In genomic region chr6:91476000-91476399, GRCh38 we compare ENCODE assay signal across 8 cellular contexts.
DNase-seq lines count a peak whose midpoint lies in the region; ATAC-seq, FAIRE-seq and TF ChIP-seq lines count a peak whose summit lies in the region.

No MANE protein-coding gene starts in this region.

- no TSS peak for BruUV-seq in endothelial cell of umbilical vein (replicated peaks; lab: Mats Ljungman, UMichigan)

- intact Hi-C loops in endothelial cell of umbilical vein (cut with micrococcal nuclease) = no loop called here
- intact Hi-C loops in CD8-positive, alpha-beta T cell (cut with DNase I, micrococcal nuclease) = no loop called here

- H3K4me3 ChIP-seq in GM23338 (no peak overlapping the region), endothelial cell of umbilical vein (replicated peaks in 1 of 3; ENCODE audit: insufficient read depth in 1 of 3, low read depth in 1 of 3, low read length in 3 of 3) (no peak overlapping the region), thoracic aorta (peak overlapping the region; percentile 20)
- H3K4me3 ChIP-seq in CD8-positive, alpha-beta T cell (ENCODE audit: low read depth, low read length) = no peak overlapping the region

- no peak overlapping the region for H3K9ac ChIP-seq in endothelial cell of umbilical vein (replicated peaks; ENCODE audit: extremely low read depth, insufficient read depth, low read length)

- H3K4me2 ChIP-seq in GM23338 (no peak overlapping the region), endothelial cell of umbilical vein (ENCODE audit: insufficient read depth, low read length) (peak overlapping the region; percentile 50)

- DNase-seq in GM10248 (ENCODE audit: extremely low spot score) (peak; percentile 8), GM23338 (ENCODE audit: low spot score) (peak; percentile 4), NCI-H1694 (lab: John Stamatoyannopoulos, UW) (peak; percentile 8), endothelial cell of umbilical vein (ENCODE audit: low read depth, low spot score) (peak; percentile 74), thoracic aorta (ENCODE audit: low spot score) (no peak), cerebellar cortex (ENCODE audit: low spot score) (no peak), GM19240 (ENCODE audit: insufficient read length, low spot score) (no peak)
- no peak for DNase-seq in CD8-positive, alpha-beta T cell

- CTCF ChIA-PET in GM10248 (lab: Yijun Ruan, JAX) (interaction anchor here (1.1 to 2.4 kb wide), 3 partner anchors 10 to 19 kb away, joined by 4 to 7 read pairs (median 5); no protein-coding TSS in a partner anchor), endothelial cell of umbilical vein (lab: Charles Lee) (interaction anchor here (0.9 to 2.6 kb wide), 4 partner anchors 9 to 395 kb away, joined by 3 to 9 read pairs (median 4); no protein-coding TSS in a partner anchor)
- CTCF ChIA-PET in CD8-positive, alpha-beta T cell (lab: Charles Lee) = no interaction called here

- H4K20me1 ChIP-seq in GM23338 (replicated peaks; ENCODE audit: insufficient read depth) (no peaks in the 10 kb centered on the region), endothelial cell of umbilical vein (replicated peaks; ENCODE audit: control insufficient read depth, extremely low read depth, insufficient read depth, low read length) (no peaks in the 10 kb centered on the region)

- POLR2A ChIA-PET in GM10248 (lab: Yijun Ruan, JAX) (no interaction called here), endothelial cell of umbilical vein (lab: Charles Lee) (no interaction called here)
- POLR2A ChIA-PET in CD8-positive, alpha-beta T cell (lab: Charles Lee) = no interaction called here

- H3K4me3 Mint-ChIP-seq in GM23338 = no peak overlapping the region
- no peak overlapping the region for H3K4me3 Mint-ChIP-seq in CD8-positive, alpha-beta T cell

- H3K9me3 ChIP-seq in endothelial cell of umbilical vein (replicated peaks; ENCODE audit: control insufficient read depth, insufficient read depth, low read length) = no peaks in the 10 kb centered on the region
- H3K9me3 ChIP-seq in thoracic aorta = no peaks in the 10 kb centered on the region
- H3K9me3 ChIP-seq in CD8-positive, alpha-beta T cell (ENCODE audit: low read length) = no peaks in the 10 kb centered on the region

- ATAC-seq in GM23338 = no peak
- peak; percentile 71 for ATAC-seq in thoracic aorta (ENCODE audit: insufficient number of reproducible peaks, low FRiP score, low read depth)
- ATAC-seq in CD8-positive, alpha-beta T cell = no peak

- no peaks in the 10 kb centered on the region for H3F3A ChIP-seq in GM23338 (replicated peaks; ENCODE audit: low read depth)

- no peaks in the 10 kb centered on the region for H3K9me1 ChIP-seq in endothelial cell of umbilical vein (replicated peaks; ENCODE audit: control insufficient read depth, extremely low read depth, insufficient read depth, low read length)

- H3K27ac Mint-ChIP-seq in GM23338 = no peak overlapping the region; the same call in 1 of the 2 replicates
- H3K27ac Mint-ChIP-seq in CD8-positive, alpha-beta T cell = no peak overlapping the region

- peak; percentile 80 for FAIRE-seq in endothelial cell of umbilical vein (lab: Jason Lieb, UNC)

- H3K36me3 Mint-ChIP-seq in GM23338 (ENCODE audit: low read depth) = no peaks in the 10 kb centered on the region
- no peaks in the 10 kb centered on the region for H3K36me3 Mint-ChIP-seq in CD8-positive, alpha-beta T cell

- H3K9me3 Mint-ChIP-seq in GM23338 = no peaks in the 10 kb centered on the region
- peaks cover 2% of the 10 kb centered on the region for H3K9me3 Mint-ChIP-seq in CD8-positive, alpha-beta T cell

- dilution Hi-C loops in endothelial cell of umbilical vein (cut with MboI; ENCODE audit: extremely low pct_ligation_motif_present, low sequenced_read_pairs) = no loop called here

- H3K36me3 ChIP-seq in GM23338 (ENCODE audit: insufficient read depth) = no peaks in the 10 kb centered on the region
- H3K36me3 ChIP-seq in endothelial cell of umbilical vein (ENCODE audit: control insufficient read depth in 2 of 2, extremely low read depth in 1 of 2, insufficient read depth in 2 of 2, low read length in 2 of 2) = no peaks in the 10 kb centered on the region
- H3K36me3 ChIP-seq in thoracic aorta = no peaks in the 10 kb centered on the region
- no peaks in the 10 kb centered on the region for H3K36me3 ChIP-seq in CD8-positive, alpha-beta T cell (ENCODE audit: insufficient read depth, low read length)

- no peak for TF ChIP-seq POLR2A in endothelial cell of umbilical vein (IDR thresholded peaks at IDR 0.05; ENCODE audit: low read depth, low read length)

- H2AFZ ChIP-seq in GM23338 (peak overlapping the region; percentile 93), endothelial cell of umbilical vein (ENCODE audit: low read depth, low read length) (peak overlapping the region; percentile 95)

- no peaks in the 10 kb centered on the region for H3K27me3 Mint-ChIP-seq in GM23338 (ENCODE audit: insufficient read depth, low read depth, poor library complexity)
- no peaks in the 10 kb centered on the region for H3K27me3 Mint-ChIP-seq in CD8-positive, alpha-beta T cell (ENCODE audit: low read depth)

- no peak for TF ChIP-seq CTCF in GM10248 (IDR thresholded peaks at IDR 0.05; ENCODE audit: control extremely low read depth, extremely low read depth, low read depth, missing control alignments)
- no peak for TF ChIP-seq CTCF in GM23338 (conservative IDR thresholded peaks at IDR 0.05; ENCODE audit: low read depth in 2 of 2)
- no peak for TF ChIP-seq CTCF in endothelial cell of umbilical vein (IDR thresholded peaks at IDR 0.05; ENCODE audit: extremely low read depth in 1 of 2, insufficient read depth in 1 of 2, low read depth in 1 of 2, low read length in 2 of 2)
- TF ChIP-seq CTCF in thoracic aorta (IDR thresholded peaks at IDR 0.05) = no peak
- no peak for TF ChIP-seq CTCF in CD8-positive, alpha-beta T cell (IDR thresholded peaks at IDR 0.05)

- peaks cover 4% of the 10 kb centered on the region; the same call in 2 of the 3 replicates for H3K4me1 Mint-ChIP-seq in GM23338
- no peaks in the 10 kb centered on the region for H3K4me1 Mint-ChIP-seq in CD8-positive, alpha-beta T cell (ENCODE audit: low read depth)

- H3K9me2 ChIP-seq in GM23338 (ENCODE audit: insufficient read depth) = no peaks in the 10 kb centered on the region

- no peaks in the 10 kb centered on the region for H3K27me3 ChIP-seq in GM23338 (ENCODE audit: insufficient read depth)
- no peaks in the 10 kb centered on the region for H3K27me3 ChIP-seq in endothelial cell of umbilical vein (ENCODE audit: control insufficient read depth in 2 of 2, insufficient read depth in 2 of 2, low read length in 2 of 2)
- H3K27me3 ChIP-seq in thoracic aorta (replicated peaks; ENCODE audit: insufficient read depth) = no peaks in the 10 kb centered on the region
- H3K27me3 ChIP-seq in CD8-positive, alpha-beta T cell (ENCODE audit: insufficient read depth, low read length) = no peaks in the 10 kb centered on the region

- H3K79me2 ChIP-seq in GM23338 (replicated peaks; ENCODE audit: insufficient read depth) (no peaks in the 10 kb centered on the region), endothelial cell of umbilical vein (ENCODE audit: control insufficient read depth, insufficient read depth, low read length) (no peaks in the 10 kb centered on the region)

- no peak overlapping the region for H3K27ac ChIP-seq in GM23338 (ENCODE audit: low read depth)
- H3K27ac ChIP-seq in endothelial cell of umbilical vein (ENCODE audit: insufficient read depth, low read depth, low read length) = peak overlapping the region; percentile 12
- H3K27ac ChIP-seq in thoracic aorta = peak overlapping the region in 1 of 2 donors; percentile 9
- H3K27ac ChIP-seq in CD8-positive, alpha-beta T cell (ENCODE audit: low read depth, low read length) = no peak overlapping the region

- H3K4me1 ChIP-seq in GM23338 (ENCODE audit: insufficient read depth) = 0 out of 2 replicates have a peak, but pooled peaks cover 6% of the 10 kb centered on the region
- H3K4me1 ChIP-seq in endothelial cell of umbilical vein (ENCODE audit: control insufficient read depth, extremely low read depth, insufficient read depth, low read length) = peaks cover 33% of the 10 kb centered on the region
- peaks cover 5 to 9% of the 10 kb centered on the region in 2 donors for H3K4me1 ChIP-seq in thoracic aorta (ENCODE audit: control insufficient read depth in 1 of 2, low read depth in 2 of 2)
- no peaks in the 10 kb centered on the region for H3K4me1 ChIP-seq in CD8-positive, alpha-beta T cell (ENCODE audit: insufficient read depth, low read length)

TF ChIP-seq in GM23338, 12 proteins besides CTCF, POLR2A, EP300 and RAD21 (continues in another document):
- TF ChIP-seq EZH2phosphoT487 (IDR thresholded peaks at IDR 0.05; ENCODE audit: unreplicated experiment) = no peak

TF ChIP-seq in endothelial cell of umbilical vein, 7 proteins besides CTCF, POLR2A, EP300 and RAD21:
- peak; percentile 25 for TF ChIP-seq GATA2 (IDR thresholded peaks at IDR 0.05; ENCODE audit: insufficient read depth, insufficient read length, low read depth, low read length)
- TF ChIP-seq MYC (IDR thresholded peaks at IDR 0.05; ENCODE audit: low read depth, low read length) = no peak
- TF ChIP-seq FOS (IDR thresholded peaks at IDR 0.05; ENCODE audit: borderline replicate concordance, insufficient read depth, low read length) = peak; percentile 43
- no peak for TF ChIP-seq EZH2 (IDR thresholded peaks at IDR 0.05; ENCODE audit: borderline replicate concordance, low read depth, low read length, severe bottlenecking)
- TF ChIP-seq MAX (IDR thresholded peaks at IDR 0.05; ENCODE audit: insufficient read depth, insufficient read length) = peak; percentile 53
- peak; percentile 1 for TF ChIP-seq JUN (IDR thresholded peaks at IDR 0.05; ENCODE audit: borderline replicate concordance, insufficient read depth, insufficient read length, low read depth)
- no peak for TF ChIP-seq POLR2AphosphoS5 (IDR thresholded peaks at IDR 0.05; ENCODE audit: insufficient read depth, low read depth, low read length)

Comparison
In these comparisons a context has a peak if more than half of its experiments do, and no peak if none do; other contexts are left out.
1. DNase-seq: peak in GM10248 (single experiment), GM23338 (single experiment), NCI-H1694 (single experiment) and endothelial cell of umbilical vein (single experiment); none in thoracic aorta (single experiment), cerebellar cortex (single experiment), GM19240 (single experiment) and CD8-positive, alpha-beta T cell (0 of 7).